ENCODE assay signal across 25 cellular contexts in the genomic region with DNA sequence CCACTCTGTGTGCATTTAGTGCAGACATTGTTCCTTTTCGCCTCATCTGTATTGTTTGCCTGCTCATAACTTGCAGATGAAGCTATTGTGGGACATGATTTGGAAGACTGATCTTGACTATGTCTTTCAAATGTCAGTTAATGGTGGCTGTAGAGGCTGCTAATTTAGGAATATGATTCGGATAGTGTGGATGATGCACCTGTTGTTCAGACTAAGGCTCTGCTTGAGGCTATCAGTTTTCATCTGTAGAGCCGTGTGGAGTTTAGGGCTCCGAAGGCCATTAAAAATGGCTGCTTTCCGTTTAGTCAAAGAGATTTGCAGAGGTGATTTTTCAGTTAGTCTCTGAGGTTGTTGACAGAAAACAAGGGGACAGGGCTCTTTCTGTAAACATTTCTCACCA.
"Had no signal": no experiment of that assay in that cellular context is flagged by ENCODE, and none has a peak within 500 bp of the region (broad histone marks: within the 10 kb centered on the region; RNA-seq: fewer than 3 reads in every experiment).

No MANE protein-coding gene starts in this region.

- H3K4me3 ChIP-seq: ascending aorta, breast epithelium, cardiac muscle cell, colonic mucosa, esophagus squamous epithelium, gastroesophageal sphincter had no signal

- H3K27me3 ChIP-seq: ascending aorta, breast epithelium, cardiac muscle cell, colonic mucosa, esophagus squamous epithelium had no signal

- H3K9me3 ChIP-seq: ascending aorta, breast epithelium, colonic mucosa, esophagus squamous epithelium, gastroesophageal sphincter had no signal

- DNase-seq: activated CD4-positive, alpha-beta memory T cell treated with anti-CD3 and anti-CD28 coated beads, Interleukin-2, amount 10 ng/mL, durations not matched to agents 7 days and 5 days; activated CD4-positive, alpha-beta T cell treated with anti-CD3 and anti-CD28 coated beads for 1 hour; activated CD4-positive, alpha-beta T cell treated with anti-CD3 and anti-CD28 coated beads for 4 hours; activated CD4-positive, alpha-beta T cell treated with anti-CD3 and anti-CD28 coated beads, Interleukin-2, amount 10 ng/mL, durations not matched to agents 7 days and 5 days; activated CD4-positive, alpha-beta T cell treated with anti-CD3 and anti-CD28 coated beads, Interleukin-2, amount 50 U/mL, for 4 hours; activated CD8-positive, alpha-beta memory T cell treated with anti-CD3 and anti-CD28 coated beads, Interleukin-2, amount 50 U/mL, for 48 hours; activated gamma-delta T cell; activated naive CD4-positive, alpha-beta T cell; activated naive CD4-positive, alpha-beta T cell treated with anti-CD3 and anti-CD28 coated beads, Interleukin-2, amount 10 ng/mL, durations not matched to agents 7 days and 5 days; activated naive CD8-positive, alpha-beta T cell treated with anti-CD3 and anti-CD28 coated beads, Interleukin-2, amount 10 ng/mL, durations not matched to agents 7 days and 5 days; activated T-cell treated with anti-CD3 and anti-CD28 coated beads for 4 hours; activated T-cell treated with anti-CD3 and anti-CD28 coated beads, Interleukin-2, amount 50 U/mL, for 24 hours; activated T-cell treated with anti-CD3 and anti-CD28 coated beads, Interleukin-2, amount 50 U/mL, for 72 hours; central memory CD4-positive, alpha-beta T cell; cerebellar nuclear complex; colonic mucosa; effector CD8-positive, alpha-beta T cell; esophagus squamous epithelium; foreskin melanocyte; T-helper 2 cell had no signal

- H3K27ac ChIP-seq: ascending aorta, breast epithelium, cardiac muscle cell, colonic mucosa, epithelial cell of prostate, esophagus squamous epithelium, gastroesophageal sphincter had no signal

- H3K36me3 ChIP-seq: ascending aorta, breast epithelium, cardiac muscle cell, colonic mucosa, esophagus squamous epithelium, gastroesophageal sphincter had no signal

- H3K4me1 ChIP-seq: ascending aorta, breast epithelium, colonic mucosa, esophagus squamous epithelium, gastroesophageal sphincter had no signal
